18 cellular contexts compared by ENCODE assay signal in genomic region chrX:36963069-36963808, GRCh38. TPM values are rescaled to one million over a fixed set of nuclear protein-coding genes. Genes with fewer than 3 reads are reported as not detected.
DNase-seq lines count a peak whose midpoint lies in the region; ATAC-seq and TF ChIP-seq lines count a peak whose summit lies in the region.
"Had no signal": no experiment of that assay in that cellular context is flagged by ENCODE, and none has a peak within 500 bp of the region (broad histone marks: within the 10 kb centered on the region; RNA-seq: fewer than 3 reads in every experiment).

No MANE protein-coding gene starts in this region.

- peaks cover 21% of the 10 kb centered on the region for H3K27me3 ChIP-seq in HUES6 (ENCODE audit: control insufficient read depth, insufficient read depth, low read length)
- peaks cover 13% of the 10 kb centered on the region for H3K27me3 ChIP-seq in iPS-15b (ENCODE audit: control insufficient read depth, insufficient read depth, low read length)

- H3K4me1 ChIP-seq in HUES6 (ENCODE audit: control insufficient read depth, insufficient read depth, low read length) (peaks cover 3% of the 10 kb centered on the region; the same call in 1 of the 2 replicates), iPS-15b (ENCODE audit: control insufficient read depth, insufficient read depth, low read length) (no peaks in the 10 kb centered on the region)
- H3K4me1 ChIP-seq: psoas muscle had no signal

- no peak overlapping the region for H3K27ac Mint-ChIP-seq in neural crest cell (ENCODE audit: unreplicated experiment)
- H3K27ac Mint-ChIP-seq in stimulated activated naive CD8-positive, alpha-beta T cell treated with anti-CD3 and anti-CD28 coated beads, Interleukin-15, amount 100 ng/mL, for 72 hours: no peak overlapping the region
- H3K27ac Mint-ChIP-seq: activated T-helper 17 cell treated with anti-CD3 and anti-CD28 coated beads, Interleukin-2, amount 50 U/mL, for 72 hours; T-helper 1 cell treated with Interleukin-12 subunit alpha and Interleukin-12 subunit beta and Interleukin-4 antibody, amounts not matched to agents 30 μg/mL and 1 μg/mL, for 36 hours had no signal

- H3K4me1 Mint-ChIP-seq in neural crest cell: no peaks in the 10 kb centered on the region
- no peaks in the 10 kb centered on the region for H3K4me1 Mint-ChIP-seq in stimulated activated naive CD8-positive, alpha-beta T cell treated with anti-CD3 and anti-CD28 coated beads, Interleukin-15, amount 100 ng/mL, for 72 hours
- H3K4me1 Mint-ChIP-seq: activated T-helper 17 cell treated with anti-CD3 and anti-CD28 coated beads, Interleukin-2, amount 50 U/mL, for 72 hours had no signal

- H3K9ac ChIP-seq in HUES6 (ENCODE audit: low read length): no peak overlapping the region
- H3K9ac ChIP-seq in iPS-15b (ENCODE audit: low read depth, low read length): no peak overlapping the region

- peaks cover 5% of the 10 kb centered on the region for H3K9me3 Mint-ChIP-seq in neural crest cell
- no peaks in the 10 kb centered on the region for H3K9me3 Mint-ChIP-seq in stimulated activated naive CD8-positive, alpha-beta T cell treated with anti-CD3 and anti-CD28 coated beads, Interleukin-15, amount 100 ng/mL, for 72 hours
- H3K9me3 Mint-ChIP-seq: activated T-helper 17 cell treated with anti-CD3 and anti-CD28 coated beads, Interleukin-2, amount 50 U/mL, for 72 hours; T-helper 1 cell treated with Interleukin-12 subunit alpha and Interleukin-12 subunit beta and Interleukin-4 antibody, amounts not matched to agents 30 μg/mL and 1 μg/mL, for 36 hours had no signal

- peaks cover 62% of the 10 kb centered on the region for H3K27me3 Mint-ChIP-seq in neural crest cell (ENCODE audit: low read depth)
- peaks cover 8% of the 10 kb centered on the region for H3K27me3 Mint-ChIP-seq in stimulated activated naive CD8-positive, alpha-beta T cell treated with anti-CD3 and anti-CD28 coated beads, Interleukin-15, amount 100 ng/mL, for 72 hours

- peak; percentile 50 for DNase-seq in 8988T
- DNase-seq in neural crest cell (ENCODE audit: low read depth, low spot score): no peak
- no peak for DNase-seq in central memory CD4-positive, alpha-beta T cell
- DNase-seq in stimulated activated naive CD8-positive, alpha-beta T cell treated with anti-CD3 and anti-CD28 coated beads, Interleukin-15, amount 100 ng/mL, for 72 hours: no peak
- no peak for DNase-seq in NCI-H510A (lab: John Stamatoyannopoulos, UW)
- DNase-seq: amniotic stem cell, EL, left cardiac atrium, NCI-H187, NCI-H345, psoas muscle had no signal

- H3K9me3 ChIP-seq in HUES6 (ENCODE audit: control insufficient read depth, insufficient read depth, low read depth, low read length) (no peaks in the 10 kb centered on the region), iPS-15b (ENCODE audit: control insufficient read depth, insufficient read depth, low read length) (no peaks in the 10 kb centered on the region)
- H3K9me3 ChIP-seq: psoas muscle had no signal

- ATAC-seq in stimulated activated naive CD8-positive, alpha-beta T cell treated with anti-CD3 and anti-CD28 coated beads, Interleukin-15, amount 100 ng/mL, for 72 hours: no peak
- no peak for ATAC-seq in GM21737 (IDR thresholded peaks at IDR 0.05; ENCODE audit: unreplicated experiment)
- ATAC-seq: activated T-helper 17 cell treated with anti-CD3 and anti-CD28 coated beads, Interleukin-2, amount 50 U/mL, for 72 hours; psoas muscle had no signal

- H3K27ac ChIP-seq in HUES6 (ENCODE audit: low read depth, low read length): no peak overlapping the region
- H3K27ac ChIP-seq: epithelial cell of prostate, psoas muscle had no signal

- H3K4me3 ChIP-seq in HUES6 (ENCODE audit: low read depth, low read length): peak overlapping the region; percentile 43
- peak overlapping the region; percentile 53 for H3K4me3 ChIP-seq in iPS-15b (ENCODE audit: low read depth, low read length)
- H3K4me3 ChIP-seq: psoas muscle had no signal

- no peak for TF ChIP-seq CTCF in neural crest cell (conservative IDR thresholded peaks at IDR 0.05)

- H3K4me3 Mint-ChIP-seq in neural crest cell: peak overlapping the region; percentile 41
- no peak overlapping the region for H3K4me3 Mint-ChIP-seq in stimulated activated naive CD8-positive, alpha-beta T cell treated with anti-CD3 and anti-CD28 coated beads, Interleukin-15, amount 100 ng/mL, for 72 hours
- H3K4me3 Mint-ChIP-seq: activated T-helper 17 cell treated with anti-CD3 and anti-CD28 coated beads, Interleukin-2, amount 50 U/mL, for 72 hours; T-helper 1 cell treated with Interleukin-12 subunit alpha and Interleukin-12 subunit beta and Interleukin-4 antibody, amounts not matched to agents 30 μg/mL and 1 μg/mL, for 36 hours had no signal

- H3K36me3 Mint-ChIP-seq in neural crest cell (ENCODE audit: low read depth): no peaks in the 10 kb centered on the region

- H3K36me3 ChIP-seq in HUES6 (ENCODE audit: control insufficient read depth, insufficient read depth, low read length): 0 out of 2 replicates have a peak, but pooled peaks cover 3% of the 10 kb centered on the region
- H3K36me3 ChIP-seq in iPS-15b (ENCODE audit: control insufficient read depth, insufficient read depth, low read length): no peaks in the 10 kb centered on the region

RNA-seq across cellular contexts. Expression of gene FAM47C, which starts 44.9 kb away (rescaled TPM):
- total RNA-seq in neural crest cell: not detected in 2 replicates
- total RNA-seq: activated T-helper 17 cell treated with anti-CD3 and anti-CD28 coated beads, Interleukin-2, amount 50 U/mL, for 72 hours; glomerular endothelial cell; left cardiac atrium; psoas muscle had no signal
